ENCODE assay signal across 9 cellular contexts in the genomic region with DNA sequence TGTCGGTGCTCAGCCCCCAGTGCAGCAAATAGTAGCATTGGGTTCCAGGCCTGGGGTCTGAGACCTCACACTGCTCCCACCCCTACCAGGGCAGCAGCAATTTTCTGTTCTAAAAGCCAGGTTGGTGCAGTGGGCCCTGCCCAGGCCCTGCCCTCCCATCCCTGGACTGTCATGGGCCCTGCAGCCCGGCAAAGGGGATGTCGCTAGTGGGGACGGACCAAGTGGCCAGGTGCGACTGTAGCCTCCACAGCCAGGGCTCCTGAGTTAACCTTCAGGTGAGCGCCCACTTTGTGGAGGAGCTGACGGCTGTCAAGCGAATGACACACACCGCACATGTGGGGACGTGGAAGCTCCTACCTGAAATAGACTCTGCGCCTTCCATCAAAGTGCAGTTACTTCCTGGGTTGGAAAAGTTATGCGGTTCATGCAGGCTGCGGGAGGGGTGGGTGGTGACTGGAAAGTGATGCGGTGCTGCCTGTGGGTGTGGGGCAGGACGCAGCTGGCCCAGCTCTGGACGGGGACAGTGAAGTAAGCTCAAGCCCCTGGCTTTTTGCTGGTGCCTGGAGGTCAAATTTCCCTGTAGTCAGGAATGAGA. TPM values are rescaled to one million over a fixed set of nuclear protein-coding genes. Genes with fewer than 3 reads are reported as not detected.
DNase-seq lines count a peak whose midpoint lies in the region; ATAC-seq and TF ChIP-seq lines count a peak whose summit lies in the region.
"Had no signal": no experiment of that assay in that cellular context is flagged by ENCODE, and none has a peak within 500 bp of the region (broad histone marks: within the 10 kb centered on the region; RNA-seq: fewer than 3 reads in every experiment).

No MANE protein-coding gene starts in this region.

- TF ChIP-seq CTCF in AG04450 (IDR thresholded peaks at IDR 0.05; ENCODE audit: low read depth, low read length), result no peak
- no peak for TF ChIP-seq CTCF in cardiac fibroblast (IDR thresholded peaks at IDR 0.05; ENCODE audit: low read depth, low read length)
- TF ChIP-seq CTCF in foreskin keratinocyte (conservative IDR thresholded peaks at IDR 0.05), result no peak

- no peak for ATAC-seq in GM21381 (IDR thresholded peaks at IDR 0.05; ENCODE audit: unreplicated experiment)
- no peak for ATAC-seq in foreskin keratinocyte
- ATAC-seq in GM18517 (IDR thresholded peaks at IDR 0.05; ENCODE audit: unreplicated experiment), result no peak

- peak overlapping the region; percentile 98 for H3K9ac ChIP-seq in mucosa of stomach (ENCODE audit: low read length)

- CTCF ChIA-PET in AG04450 (lab: Charles Lee), result interaction anchor here (1.3 to 2.0 kb wide), 3 partner anchors 10 to 33 kb away, joined by 4 to 5 read pairs (median 4); a partner anchor contains a TSS

- peaks cover 12 to 38% (median 28%) of the 10 kb centered on the region in 3 donors for H3K4me1 Mint-ChIP-seq in IgD-negative memory B cell

- DNase-seq in AG04450 (ENCODE audit: low read depth, low spot score) (no peak), cardiac fibroblast (ENCODE audit: low read depth in 2 of 2) (no peak), foreskin keratinocyte (no peak), hepatic stellate cell (ENCODE audit: low spot score) (no peak)
- DNase-seq: stimulated activated CD4-positive, alpha-beta T cell treated with anti-CD3 and anti-CD28 coated beads, Interleukin-12 subunit alpha, Interleukin-12 subunit beta, amount 100 ng/mL, for 4 hours had no signal

- no peaks in the 10 kb centered on the region for H3K27me3 Mint-ChIP-seq in IgD-negative memory B cell

- H3K9me3 ChIP-seq in AG04450 (ENCODE audit: control insufficient read depth, insufficient read depth, low read length) (no peaks in the 10 kb centered on the region; the same call in 1 of the 2 replicates), mucosa of stomach (ENCODE audit: control insufficient read depth, low read length) (no peaks in the 10 kb centered on the region)

- H3K27me3 ChIP-seq in AG04450 (ENCODE audit: control insufficient read depth, insufficient read depth, low read length) (no peaks in the 10 kb centered on the region), mucosa of stomach (ENCODE audit: control insufficient read depth, insufficient read depth, low read length) (no peaks in the 10 kb centered on the region), foreskin keratinocyte (no peaks in the 10 kb centered on the region)

- H3K9me3 Mint-ChIP-seq in IgD-negative memory B cell, result no peaks in the 10 kb centered on the region

- H3K4me3 Mint-ChIP-seq in IgD-negative memory B cell, result peak overlapping the region; percentile 75 to 90 (median 82)

- H3K36me3 Mint-ChIP-seq in IgD-negative memory B cell, result no peaks in the 10 kb centered on the region

- H3K4me1 ChIP-seq in mucosa of stomach (ENCODE audit: control insufficient read depth, insufficient read depth, low read length), result peaks cover 86% of the 10 kb centered on the region
- H3K4me1 ChIP-seq in foreskin keratinocyte, result peaks cover 27% of the 10 kb centered on the region

- H3K27ac Mint-ChIP-seq in IgD-negative memory B cell, result peak overlapping the region in 2 of 3 donors; percentile 62 to 75

- H3K36me3 ChIP-seq in mucosa of stomach (ENCODE audit: control insufficient read depth, insufficient read depth, low read length), result no peaks in the 10 kb centered on the region

- peak overlapping the region; percentile 87 for H3K4me3 ChIP-seq in AG04450 (ENCODE audit: low read depth, low read length)
- H3K4me3 ChIP-seq in cardiac fibroblast (replicated peaks in 1 of 2; ENCODE audit: low read depth in 2 of 2, low read length in 2 of 2), result peak overlapping the region; percentile 71 to 94
- peak overlapping the region; percentile 96 for H3K4me3 ChIP-seq in mucosa of stomach (ENCODE audit: low read length)

- H3K27ac ChIP-seq in AG04450 (ENCODE audit: low read depth, low read length) (peak overlapping the region; percentile 2), foreskin keratinocyte (no peak overlapping the region)

- POLR2A ChIA-PET in AG04450 (lab: Yijun Ruan, JAX), result interaction anchor here (0.7 to 1.5 kb wide), 3 partner anchors 10 to 136 kb away, joined by 3 to 4 read pairs (median 3); no protein-coding TSS in a partner anchor

RNA-seq across cellular contexts. Expression of a gene that starts 1.5 kb away (rescaled TPM):
- 14.9 and 18.9 TPM in 2 replicates for polyA plus RNA-seq in AG04450 (2011; rRNA removed)
- 12.1 and 16.1 TPM in 2 replicates for polyA minus RNA-seq in AG04450 (2011; rRNA and poly(A)+ RNA removed)
- polyA plus RNA-seq in IgD-negative memory B cell, result 10.8 TPM
- total RNA-seq in foreskin keratinocyte, result 82.1 and 94.5 TPM in 2 replicates
- 88.3 and 101 TPM in 2 replicates for polyA plus RNA-seq in foreskin keratinocyte

RNA-seq across cellular contexts. Expression of a gene that starts 33.1 kb away (rescaled TPM):
- polyA plus RNA-seq in AG04450 (2011; rRNA removed) (2.8 and 4.2 TPM in 2 replicates), IgD-negative memory B cell (not detected), foreskin keratinocyte (0.43 and 1.1 TPM in 2 replicates)
- 1.9 and 7.4 TPM in 2 replicates for polyA minus RNA-seq in AG04450 (2011; rRNA and poly(A)+ RNA removed)
- 0.63 and 1.2 TPM in 2 replicates for total RNA-seq in foreskin keratinocyte
